In genomic region chr3:71258116-71258515, GRCh38 we compare ENCODE assay signal across 10 cellular contexts.
DNase-seq lines count a peak whose midpoint lies in the region; ATAC-seq and TF ChIP-seq lines count a peak whose summit lies in the region.
"Had no signal": no experiment of that assay in that cellular context is flagged by ENCODE, and none has a peak within 500 bp of the region (broad histone marks: within the 10 kb centered on the region; RNA-seq: fewer than 3 reads in every experiment).

No MANE protein-coding gene starts in this region.

- H3K4me3 Mint-ChIP-seq in activated naive CD4-positive, alpha-beta T cell treated with anti-CD3 and anti-CD28 coated beads for 36 hours, result no peak overlapping the region
- peak overlapping the region; percentile 4 to 12 for H3K4me3 Mint-ChIP-seq in stimulated activated naive CD8-positive, alpha-beta T cell treated with anti-CD3 and anti-CD28 coated beads, Interleukin-15, amount 100 ng/mL, for 72 hours
- H3K4me3 Mint-ChIP-seq: effector memory CD8-positive, alpha-beta T cell had no signal

- peak; percentile 96 for ATAC-seq in RWPE2 (ENCODE audit: low read depth)
- ATAC-seq in stimulated activated naive CD8-positive, alpha-beta T cell treated with anti-CD3 and anti-CD28 coated beads, Interleukin-15, amount 100 ng/mL, for 72 hours, result peak; percentile 41
- ATAC-seq: effector memory CD8-positive, alpha-beta T cell had no signal

- no peaks in the 10 kb centered on the region for H3K9me3 Mint-ChIP-seq in activated naive CD4-positive, alpha-beta T cell treated with anti-CD3 and anti-CD28 coated beads for 36 hours
- no peaks in the 10 kb centered on the region for H3K9me3 Mint-ChIP-seq in stimulated activated naive CD8-positive, alpha-beta T cell treated with anti-CD3 and anti-CD28 coated beads, Interleukin-15, amount 100 ng/mL, for 72 hours
- H3K9me3 Mint-ChIP-seq: effector memory CD8-positive, alpha-beta T cell had no signal

- H3K36me3 ChIP-seq in RWPE2 (ENCODE audit: low read depth), result no peaks in the 10 kb centered on the region
- H3K36me3 ChIP-seq: WERI-Rb-1 had no signal

- H3K36me3 Mint-ChIP-seq in activated naive CD4-positive, alpha-beta T cell treated with anti-CD3 and anti-CD28 coated beads for 36 hours (ENCODE audit: low read depth), result peaks cover 3% of the 10 kb centered on the region

- H3K4me3 ChIP-seq in RWPE2 (ENCODE audit: severe bottlenecking) (no peak overlapping the region), fibroblast of mammary gland (ENCODE audit: control insufficient read depth, low read depth, low read length) (no peak overlapping the region)

- no peaks in the 10 kb centered on the region for H3K9me3 ChIP-seq in RWPE2 (ENCODE audit: severe bottlenecking)

- peaks cover 13% of the 10 kb centered on the region for H3K4me1 ChIP-seq in RWPE2 (ENCODE audit: insufficient read depth, poor library complexity, severe bottlenecking)

- H3K4me1 Mint-ChIP-seq in activated naive CD4-positive, alpha-beta T cell treated with anti-CD3 and anti-CD28 coated beads for 36 hours (ENCODE audit: low read depth), result peaks cover 71% of the 10 kb centered on the region
- peaks cover 80% of the 10 kb centered on the region for H3K4me1 Mint-ChIP-seq in stimulated activated naive CD8-positive, alpha-beta T cell treated with anti-CD3 and anti-CD28 coated beads, Interleukin-15, amount 100 ng/mL, for 72 hours

- CTCF ChIA-PET in activated naive CD4-positive, alpha-beta T cell treated with anti-CD3 and anti-CD28 coated beads for 36 hours (lab: Charles Lee), result interaction anchor here (0.7 to 1.1 kb wide), 2 partner anchors 38 to 70 kb away, joined by 3 read pairs; no protein-coding TSS in a partner anchor

- H3K27ac Mint-ChIP-seq in activated naive CD4-positive, alpha-beta T cell treated with anti-CD3 and anti-CD28 coated beads for 36 hours, result peak overlapping the region; percentile 7
- peak overlapping the region; percentile 49 to 77 for H3K27ac Mint-ChIP-seq in stimulated activated naive CD8-positive, alpha-beta T cell treated with anti-CD3 and anti-CD28 coated beads, Interleukin-15, amount 100 ng/mL, for 72 hours

- TF ChIP-seq CTCF in RWPE2 (IDR thresholded peaks at IDR 0.05; ENCODE audit: poor library complexity, severe bottlenecking) (no peak), fibroblast of mammary gland (conservative IDR thresholded peaks at IDR 0.05; ENCODE audit: control insufficient read depth, insufficient read depth, low read depth, low read length) (no peak)

- DNase-seq in activated naive CD4-positive, alpha-beta T cell treated with anti-CD3 and anti-CD28 coated beads for 36 hours, result no peak
- DNase-seq in activated naive CD4-positive, alpha-beta T cell treated with Interleukin-2 at 50 U/mL for 16 hours, result no peak
- DNase-seq in RWPE2 (ENCODE audit: low spot score) (no peak), fibroblast of mammary gland (ENCODE audit: low read depth) (peak; percentile 86), T-helper 1 cell (no peak)
- no peak for DNase-seq in stimulated activated naive CD8-positive, alpha-beta T cell treated with anti-CD3 and anti-CD28 coated beads, Interleukin-15, amount 100 ng/mL, for 72 hours
- no peak for DNase-seq in effector CD8-positive, alpha-beta T cell (lab: John Stamatoyannopoulos, UW)
- DNase-seq in stimulated activated CD4-positive, alpha-beta T cell treated with anti-CD3 and anti-CD28 coated beads, Interleukin-4, amount 100 ng/mL, for 4 hours, result no peak
- DNase-seq: effector memory CD8-positive, alpha-beta T cell; WERI-Rb-1 had no signal

- intact Hi-C loops in activated naive CD4-positive, alpha-beta T cell treated with anti-CD3 and anti-CD28 coated beads for 36 hours (cut with micrococcal nuclease), result no loop called here

- no peaks in the 10 kb centered on the region for H3K27me3 ChIP-seq in RWPE2 (ENCODE audit: insufficient read depth, poor library complexity, severe bottlenecking)

- no peaks in the 10 kb centered on the region for H3K27me3 Mint-ChIP-seq in activated naive CD4-positive, alpha-beta T cell treated with anti-CD3 and anti-CD28 coated beads for 36 hours (ENCODE audit: low read depth)
- H3K27me3 Mint-ChIP-seq in stimulated activated naive CD8-positive, alpha-beta T cell treated with anti-CD3 and anti-CD28 coated beads, Interleukin-15, amount 100 ng/mL, for 72 hours, result no peaks in the 10 kb centered on the region
- H3K27me3 Mint-ChIP-seq: effector memory CD8-positive, alpha-beta T cell had no signal

- peak overlapping the region; percentile 64 for H3K27ac ChIP-seq in RWPE2 (ENCODE audit: poor library complexity, severe bottlenecking)
- H3K27ac ChIP-seq: WERI-Rb-1 had no signal
